In genomic region chr4:78735697-78736096, GRCh38 we compare ENCODE assay signal across 1 cellular context.
TF ChIP-seq lines count a peak whose summit lies in the region.

No MANE protein-coding gene starts in this region.

TF ChIP-seq in WTC11, 78 proteins besides CTCF, POLR2A, EP300 and RAD21 (continued from another document):
- TF ChIP-seq PREB (CRISPR knock-in tag; IDR thresholded peaks at IDR 0.05; ENCODE audit: borderline replicate concordance) (no peak), HMGA2 (CRISPR knock-in tag; IDR thresholded peaks at IDR 0.05) (no peak), ZNF396 (CRISPR knock-in tag; IDR thresholded peaks at IDR 0.05; ENCODE audit: borderline replicate concordance) (no peak), RELA (CRISPR knock-in tag; IDR thresholded peaks at IDR 0.05; ENCODE audit: borderline replicate concordance) (no peak), PRDM15 (CRISPR knock-in tag; IDR thresholded peaks at IDR 0.05) (no peak), ZNF423 (CRISPR knock-in tag; IDR thresholded peaks at IDR 0.05) (no peak), ZSCAN18 (CRISPR knock-in tag; IDR thresholded peaks at IDR 0.05) (no peak), HMGXB4 (CRISPR knock-in tag; IDR thresholded peaks at IDR 0.05) (no peak), ZBTB21 (CRISPR knock-in tag; IDR thresholded peaks at IDR 0.05; ENCODE audit: borderline replicate concordance) (no peak), FOXJ3 (CRISPR knock-in tag; IDR thresholded peaks at IDR 0.05; ENCODE audit: borderline replicate concordance) (no peak), GABPB1 (CRISPR knock-in tag; IDR thresholded peaks at IDR 0.05) (no peak)
